In the genomic region with DNA sequence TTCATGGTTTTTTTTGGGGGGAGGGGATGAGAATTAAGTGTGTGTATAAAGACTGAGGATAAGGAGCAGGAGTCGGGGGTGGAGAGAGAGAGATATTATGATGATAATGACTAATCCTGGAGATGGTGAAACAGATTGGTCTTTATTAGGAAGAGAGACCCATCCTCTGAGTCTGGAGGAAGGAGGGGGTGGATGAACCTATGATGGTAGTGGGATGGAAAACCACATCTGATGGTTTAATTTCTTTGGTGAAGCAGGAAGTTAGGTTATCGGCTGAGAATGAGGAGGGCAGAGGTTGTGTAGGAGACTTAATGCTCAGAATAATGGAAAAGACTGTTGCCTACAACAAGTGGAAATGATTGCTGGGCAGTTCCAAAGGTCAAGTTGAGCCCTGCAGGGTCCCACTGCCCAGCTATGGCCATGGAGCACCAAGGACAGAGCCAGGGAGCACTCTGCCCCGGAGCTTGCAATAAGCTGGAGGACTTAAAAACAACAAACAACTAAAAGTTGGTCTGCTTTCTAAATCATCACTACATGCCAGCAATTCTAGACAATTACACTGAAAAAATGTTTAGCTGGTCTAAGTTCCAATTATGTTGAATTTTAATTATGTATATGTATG, we compare ENCODE assay signal across 17 cellular contexts.
"Had no signal": no experiment of that assay in that cellular context is flagged by ENCODE, and none has a peak within 500 bp of the region (broad histone marks: within the 10 kb centered on the region; RNA-seq: fewer than 3 reads in every experiment).

No MANE protein-coding gene starts in this region.

- DNase-seq: activated CD4-positive, alpha-beta T cell treated with anti-CD3 and anti-CD28 coated beads for 48 hours; dermis blood vessel endothelial cell; gastrocnemius medialis; heart left ventricle; left colon; lower lobe of right lung; midbrain; pancreas; sigmoid colon; stimulated activated CD4-positive, alpha-beta T cell treated with anti-CD3 and anti-CD28 coated beads, Interleukin-1b, Interleukin-23, amount 100 ng/mL, for 48 hours; T-helper 17 cell; thyroid gland had no signal

- H2AFZ ChIP-seq: neural progenitor cell had no signal

- H3K4me1 ChIP-seq: ascending aorta, gastrocnemius medialis, heart left ventricle, lower lobe of right lung, neural progenitor cell, pancreas, sigmoid colon, thyroid gland had no signal

- H3K27ac Mint-ChIP-seq: neural progenitor cell, T-helper 17 cell had no signal

- H3K4me3 Mint-ChIP-seq: neural progenitor cell, T-helper 17 cell had no signal

- FAIRE-seq: bronchial epithelial cell, pancreas, urothelium cell line had no signal

- H3K36me3 ChIP-seq: ascending aorta, gastrocnemius medialis, lower lobe of right lung, neural progenitor cell, pancreas, thyroid gland had no signal

- H3K4me1 Mint-ChIP-seq: neural progenitor cell had no signal

- H3K27ac ChIP-seq: ascending aorta, epithelial cell of prostate, gastrocnemius medialis, heart left ventricle, lower lobe of right lung, neural progenitor cell, pancreas, sigmoid colon, thyroid gland had no signal

- H3K9me3 Mint-ChIP-seq: neural progenitor cell had no signal

- ATAC-seq: gastrocnemius medialis, heart left ventricle, left colon, lower lobe of right lung, pancreas, T-helper 17 cell had no signal

- H3K27me3 ChIP-seq: ascending aorta, heart left ventricle, neural progenitor cell, pancreas, sigmoid colon, thyroid gland had no signal

- H3K4me3 ChIP-seq: ascending aorta, gastrocnemius medialis, heart left ventricle, lower lobe of right lung, neural progenitor cell, pancreas, sigmoid colon, thyroid gland had no signal

- H3K4me2 ChIP-seq: neural progenitor cell had no signal

- H3K9me3 ChIP-seq: ascending aorta, gastrocnemius medialis, heart left ventricle, lower lobe of right lung, pancreas, sigmoid colon, thyroid gland had no signal

- H3K9ac ChIP-seq: neural progenitor cell had no signal
